In genomic region chr6:117906905-117907599, GRCh38 we compare ENCODE assay signal across 9 cellular contexts. TPM values are rescaled to one million over a fixed set of nuclear protein-coding genes. Genes with fewer than 3 reads are reported as not detected.
DNase-seq lines count a peak whose midpoint lies in the region; ATAC-seq, FAIRE-seq and TF ChIP-seq lines count a peak whose summit lies in the region.
"Had no signal": no experiment of that assay in that cellular context is flagged by ENCODE, and none has a peak within 500 bp of the region (broad histone marks: within the 10 kb centered on the region; RNA-seq: fewer than 3 reads in every experiment).

TSS of gene SLC35F1 (plus strand) at chr6:117907264.

- intact Hi-C loops in endothelial cell of umbilical vein (cut with micrococcal nuclease): loop anchor here (1.0 kb wide), 1 partner anchor 561 kb away; no protein-coding TSS in a partner anchor

- POLR2A ChIA-PET in WTC11 (lab: Charles Lee) (interaction anchor here (1.0 kb wide), 1 partner anchor 13 kb away, joined by 5 read pairs; no protein-coding TSS in a partner anchor), endothelial cell of umbilical vein (lab: Charles Lee) (no interaction called here)

- H3K9ac ChIP-seq in endothelial cell of umbilical vein (replicated peaks; ENCODE audit: extremely low read depth, insufficient read depth, low read length): no peak within 1 kb of the TSS

- H4K20me1 ChIP-seq in endothelial cell of umbilical vein (replicated peaks; ENCODE audit: control insufficient read depth, extremely low read depth, insufficient read depth, low read length): no peaks in the 10 kb centered on the region

- H3K4me2 ChIP-seq in endothelial cell of umbilical vein (ENCODE audit: insufficient read depth, low read length): peak within 1 kb of the TSS; percentile 64

- dilution Hi-C loops in endothelial cell of umbilical vein (cut with MboI; ENCODE audit: extremely low pct_ligation_motif_present, low sequenced_read_pairs): no loop called here

- DNase-seq in WTC11 (ENCODE audit: low spot score) (peak; percentile 81), endothelial cell of umbilical vein (ENCODE audit: low read depth, low spot score) (peak; percentile 31), midbrain (lab: John Stamatoyannopoulos, UW) (peak; percentile 51), suprapubic skin (ENCODE audit: low spot score in 2 of 2) (no peak), T-helper 9 cell (no peak)

- 2% methylated on average over 9 of the region's 88 CpGs for WGBS in suprapubic skin

- no peaks in the 10 kb centered on the region for H3K4me1 ChIP-seq in endothelial cell of umbilical vein (ENCODE audit: control insufficient read depth, extremely low read depth, insufficient read depth, low read length)
- peaks cover 20% of the 10 kb centered on the region for H3K4me1 ChIP-seq in suprapubic skin

- H3K9me3 ChIP-seq in endothelial cell of umbilical vein (replicated peaks; ENCODE audit: control insufficient read depth, insufficient read depth, low read length) (no peaks in the 10 kb centered on the region), suprapubic skin (no peaks in the 10 kb centered on the region)

- H3K79me2 ChIP-seq in endothelial cell of umbilical vein (ENCODE audit: control insufficient read depth, insufficient read depth, low read length): no peaks in the 10 kb centered on the region

- no peaks in the 10 kb centered on the region for H3K9me1 ChIP-seq in endothelial cell of umbilical vein (replicated peaks; ENCODE audit: control insufficient read depth, extremely low read depth, insufficient read depth, low read length)

- H3K36me3 Mint-ChIP-seq in IgD-negative memory B cell (no peaks in the 10 kb centered on the region), WTC11 (no peaks in the 10 kb centered on the region)

- TF ChIP-seq POLR2A in endothelial cell of umbilical vein (IDR thresholded peaks at IDR 0.05; ENCODE audit: low read depth, low read length) (no peak), suprapubic skin (IDR thresholded peaks at IDR 0.05) (no peak)

- FAIRE-seq in endothelial cell of umbilical vein (lab: Jason Lieb, UNC): no peak

- H3K27ac Mint-ChIP-seq in IgD-negative memory B cell: peak within 1 kb of the TSS in 1 of 3 donors; percentile 52
- H3K27ac Mint-ChIP-seq in WTC11: no peak within 1 kb of the TSS

- CTCF ChIA-PET in WTC11 (lab: Charles Lee) (interaction anchor here (0.5 to 1.5 kb wide), 6 partner anchors 11 to 857 kb away, joined by 3 to 8 read pairs (median 4); no protein-coding TSS in a partner anchor), endothelial cell of umbilical vein (lab: Charles Lee) (no interaction called here)

- H3K4me3 Mint-ChIP-seq in IgD-negative memory B cell: peak within 1 kb of the TSS in 3 of 4 donors; percentile 57 to 83 (median 79)
- H3K4me3 Mint-ChIP-seq in WTC11: peak within 1 kb of the TSS; percentile 83

- TF ChIP-seq EP300 in suprapubic skin (IDR thresholded peaks at IDR 0.05): no peak

- H3K27me3 ChIP-seq in endothelial cell of umbilical vein (ENCODE audit: control insufficient read depth in 2 of 2, insufficient read depth in 2 of 2, low read length in 2 of 2) (peaks cover 12 to 33% of the 10 kb centered on the region in 2 experiments), suprapubic skin (peaks cover 58% of the 10 kb centered on the region)

- peaks cover 0 to 5% (median 0%) of the 10 kb centered on the region in 3 donors for H3K9me3 Mint-ChIP-seq in IgD-negative memory B cell
- H3K9me3 Mint-ChIP-seq in WTC11: no peaks in the 10 kb centered on the region

- H3K27ac ChIP-seq in endothelial cell of umbilical vein (ENCODE audit: insufficient read depth, low read depth, low read length) (no peak within 1 kb of the TSS), suprapubic skin (no peak within 1 kb of the TSS)
- H3K27ac ChIP-seq: epithelial cell of prostate had no signal

- ATAC-seq in GM21526 (IDR thresholded peaks at IDR 0.05; ENCODE audit: low FRiP score, unreplicated experiment) (peak; percentile 62), WTC11 (peak; percentile 83)

- peak within 1 kb of the TSS; percentile 68 for H2AFZ ChIP-seq in endothelial cell of umbilical vein (ENCODE audit: low read depth, low read length)

- peak; percentile 47; the same call in 1 of the 2 replicates for TF ChIP-seq CTCF in WTC11 (IDR thresholded peaks at IDR 0.05)
- TF ChIP-seq CTCF in endothelial cell of umbilical vein (IDR thresholded peaks at IDR 0.05; ENCODE audit: extremely low read depth in 1 of 2, insufficient read depth in 1 of 2, low read depth in 1 of 2, low read length in 2 of 2): peak; percentile 19 to 63
- TF ChIP-seq CTCF in suprapubic skin (IDR thresholded peaks at IDR 0.05): no peak

- H3K27me3 Mint-ChIP-seq in IgD-negative memory B cell: peaks cover 30% of the 10 kb centered on the region
- peaks cover 40% of the 10 kb centered on the region for H3K27me3 Mint-ChIP-seq in WTC11 (ENCODE audit: low read depth)

- no TSS peak for BruUV-seq in endothelial cell of umbilical vein (replicated peaks; lab: Mats Ljungman, UMichigan)

- H3K4me1 Mint-ChIP-seq in IgD-negative memory B cell (peaks cover 0 to 8% (median 5%) of the 10 kb centered on the region in 3 donors), WTC11 (peaks cover 19% of the 10 kb centered on the region)

- H3K36me3 ChIP-seq in endothelial cell of umbilical vein (ENCODE audit: control insufficient read depth in 2 of 2, extremely low read depth in 1 of 2, insufficient read depth in 2 of 2, low read length in 2 of 2) (no peaks in the 10 kb centered on the region), suprapubic skin (no peaks in the 10 kb centered on the region)

- peak within 1 kb of the TSS; percentile 61 for H3K4me3 ChIP-seq in GM08714 (ENCODE audit: low read length)
- peak within 1 kb of the TSS in 2 of 3 experiments; percentile 37 to 46 for H3K4me3 ChIP-seq in endothelial cell of umbilical vein (replicated peaks in 1 of 3; ENCODE audit: insufficient read depth in 1 of 3, low read depth in 1 of 3, low read length in 3 of 3)
- peak within 1 kb of the TSS; percentile 72 for H3K4me3 ChIP-seq in suprapubic skin

TF ChIP-seq in endothelial cell of umbilical vein, 7 proteins besides CTCF, POLR2A, EP300 and RAD21:
- TF ChIP-seq, protein P1, sequence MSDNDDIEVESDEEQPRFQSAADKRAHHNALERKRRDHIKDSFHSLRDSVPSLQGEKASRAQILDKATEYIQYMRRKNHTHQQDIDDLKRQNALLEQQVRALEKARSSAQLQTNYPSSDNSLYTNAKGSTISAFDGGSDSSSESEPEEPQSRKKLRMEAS (IDR thresholded peaks at IDR 0.05; ENCODE audit: insufficient read depth, insufficient read length): no peak
- TF ChIP-seq EZH2 (IDR thresholded peaks at IDR 0.05; ENCODE audit: borderline replicate concordance, low read depth, low read length, severe bottlenecking): no peak
- TF ChIP-seq FOS (IDR thresholded peaks at IDR 0.05; ENCODE audit: borderline replicate concordance, insufficient read depth, low read length): no peak
- TF ChIP-seq MYC (IDR thresholded peaks at IDR 0.05; ENCODE audit: low read depth, low read length): no peak
- TF ChIP-seq POLR2AphosphoS5 (IDR thresholded peaks at IDR 0.05; ENCODE audit: insufficient read depth, low read depth, low read length): no peak
- no peak for TF ChIP-seq GATA2 (IDR thresholded peaks at IDR 0.05; ENCODE audit: insufficient read depth, insufficient read length, low read depth, low read length)
- no peak for TF ChIP-seq JUN (IDR thresholded peaks at IDR 0.05; ENCODE audit: borderline replicate concordance, insufficient read depth, insufficient read length, low read depth)

RNA-seq across cellular contexts. Expression of gene SLC35F1, which starts in this region (rescaled TPM):
- polyA plus RNA-seq in IgD-negative memory B cell: not detected
- total RNA-seq in WTC11 (2021): 9.2 to 11.0 TPM (median 9.4 TPM) in 3 replicates
- not detected in 2 replicates for total RNA-seq in endothelial cell of umbilical vein
- polyA plus RNA-seq in endothelial cell of umbilical vein: not detected in 2 replicates
- polyA plus RNA-seq in endothelial cell of umbilical vein (2011; cell fraction: cytosol; rRNA removed): 0.01 TPM in 1 of 2 replicates, not detected in the other
- polyA plus RNA-seq in endothelial cell of umbilical vein (2011; cell fraction: nucleus; rRNA removed): not detected in 2 replicates
- polyA plus RNA-seq in endothelial cell of umbilical vein (2012): not detected in 2 replicates
- 0.05 TPM in 1 of 2 replicates, not detected in the other for polyA minus RNA-seq in endothelial cell of umbilical vein
- polyA minus RNA-seq in endothelial cell of umbilical vein (2011; cell fraction: cytosol; rRNA and poly(A)+ RNA removed): not detected
- polyA minus RNA-seq in endothelial cell of umbilical vein (2011; cell fraction: nucleus; rRNA and poly(A)+ RNA removed): 0.10 TPM in 1 of 2 replicates, not detected in the other
- total RNA-seq in suprapubic skin: 1 to 10 TPM in 2 of 4 donors, under 1 TPM in 2; 0.34 to 1.1 (median 0.95) TPM

Comparison
In these comparisons a context has a peak if more than half of its experiments do, and no peak if none do; other contexts are left out.
1. Peak in DNase-seq, H3K4me3 ChIP-seq and H3K4me2 ChIP-seq in endothelial cell of umbilical vein; RNA of the gene not detected or under 1 TPM.
2. DNase-seq: peak in WTC11 (single experiment) and midbrain (single experiment); none in suprapubic skin (0 of 2) and T-helper 9 cell (single experiment).
3. CTCF ChIP-seq: peak in WTC11 (single experiment) and endothelial cell of umbilical vein (2 of 2); none in suprapubic skin (0 of 2).
4. Peak in every context shown above with its lines, with median percentiles within 50 percentile points of each other: H3K4me3 ChIP-seq.